Comparison of ENCODE assay signal across 10 cellular contexts in genomic region chr5:141934099-141934844, GRCh38. TPM values are rescaled to one million over a fixed set of nuclear protein-coding genes. Genes with fewer than 3 reads are reported as not detected.
DNase-seq lines count a peak whose midpoint lies in the region; FAIRE-seq and TF ChIP-seq lines count a peak whose summit lies in the region.
"Had no signal": no experiment of that assay in that cellular context is flagged by ENCODE, and none has a peak within 500 bp of the region (broad histone marks: within the 10 kb centered on the region; RNA-seq: fewer than 3 reads in every experiment).

No MANE protein-coding gene starts in this region.

- H2BK120ac ChIP-seq in neuronal stem cell (ENCODE audit: low read depth, low read length) = no peak overlapping the region

- no peak overlapping the region for H4K8ac ChIP-seq in neuronal stem cell (ENCODE audit: low read depth, low read length)

- H2BK5ac ChIP-seq in neuronal stem cell (ENCODE audit: low read length) = no peak overlapping the region

- no peaks in the 10 kb centered on the region for H3K27me3 ChIP-seq in neuronal stem cell (ENCODE audit: control insufficient read depth in 3 of 3, insufficient read depth in 3 of 3, low read depth in 1 of 3, low read length in 3 of 3)
- no peaks in the 10 kb centered on the region for H3K27me3 ChIP-seq in HAP-1 (ENCODE audit: low read depth)

- H3K14ac ChIP-seq in neuronal stem cell (ENCODE audit: low read length) = no peak overlapping the region

- no peak overlapping the region for H2AK5ac ChIP-seq in neuronal stem cell (ENCODE audit: low read depth, low read length)

- no peak for TF ChIP-seq RAD21 in Ishikawa (IDR thresholded peaks at IDR 0.05; ENCODE audit: low read depth)

- H3K79me1 ChIP-seq in neuronal stem cell (ENCODE audit: low read depth, low read length) = no peaks in the 10 kb centered on the region

- H3K27ac ChIP-seq in neuronal stem cell (replicated peaks; ENCODE audit: low read length) = no peak overlapping the region

- H3K4ac ChIP-seq in neuronal stem cell (ENCODE audit: low read length) = no peak overlapping the region

- no peak overlapping the region for H2AFZ ChIP-seq in neuronal stem cell (ENCODE audit: low read length)

- in situ Hi-C loops in HAP-1 (cut with MboI; ENCODE audit: low sequenced_read_pairs) = no loop called here

- peak; percentile 46 for DNase-seq in NCI-H2171 treated with DMSO at 0.1 percent for 48 hours (lab: John Stamatoyannopoulos, UW)
- peak; percentile 56 for DNase-seq in astrocyte of the hippocampus (ENCODE audit: low read depth, low spot score)
- DNase-seq in neuronal stem cell (ENCODE audit: low spot score) = no peak
- no peak for DNase-seq in RCC 7860 (ENCODE audit: low spot score)
- DNase-seq in HAP-1 (ENCODE audit: low spot score in 2 of 2) = no peak
- DNase-seq in midbrain (lab: John Stamatoyannopoulos, UW) = no peak
- no peak for DNase-seq in kidney glomerular epithelial cell (lab: John Stamatoyannopoulos, UW)
- DNase-seq: activated CD4-positive, alpha-beta T cell treated with anti-CD3 and anti-CD28 coated beads, Interleukin-2, amount 50 U/mL, for 1 hour; T-helper 17 cell had no signal

- H3K36me3 ChIP-seq in neuronal stem cell (replicated peaks in 1 of 2; ENCODE audit: control insufficient read depth in 2 of 2, insufficient read depth in 2 of 2, low read length in 2 of 2) (peaks cover 53 to 95% of the 10 kb centered on the region in 2 donors), HAP-1 (replicated peaks) (peaks cover 58% of the 10 kb centered on the region)

- no peak overlapping the region for H2BK15ac ChIP-seq in neuronal stem cell (ENCODE audit: low read length)

- no peak overlapping the region for H3K18ac ChIP-seq in neuronal stem cell (ENCODE audit: low read length)

- no peak for FAIRE-seq in RCC 7860 (lab: Jason Lieb, UNC)

- H4K91ac ChIP-seq in neuronal stem cell (ENCODE audit: low read depth, low read length, poor library complexity) = no peak overlapping the region

- no peak for TF ChIP-seq EP300 in Ishikawa (IDR thresholded peaks at IDR 0.05; ENCODE audit: borderline replicate concordance)

- no peak overlapping the region for H2BK12ac ChIP-seq in neuronal stem cell (ENCODE audit: low read length)

- H3K23ac ChIP-seq in neuronal stem cell (ENCODE audit: low read depth, low read length, poor library complexity) = no peak overlapping the region

- H3K9ac ChIP-seq in neuronal stem cell (ENCODE audit: low read depth, low read length, poor library complexity) = peak overlapping the region; percentile 65

- no peak overlapping the region for H3K4me3 ChIP-seq in neuronal stem cell (ENCODE audit: low read length in 2 of 2)
- H3K4me3 ChIP-seq in HAP-1 = no peak overlapping the region

- H3K4me1 ChIP-seq in neuronal stem cell (ENCODE audit: control insufficient read depth in 2 of 2, insufficient read depth in 1 of 2, low read depth in 1 of 2, low read length in 2 of 2) (no peaks in the 10 kb centered on the region), HAP-1 (no peaks in the 10 kb centered on the region)

- H3K4me2 ChIP-seq in neuronal stem cell (ENCODE audit: insufficient read depth, low read length, poor library complexity, severe bottlenecking) = no peak overlapping the region

- WGBS in neuronal stem cell (ENCODE audit: extremely low coverage in 2 of 2, insufficient read length in 2 of 2, insufficient replicate concordance in 1 of 2), 2 donors = no CpG with 5 or more reads among the region's 11 CpGs

- H3K9me3 ChIP-seq in neuronal stem cell (replicated peaks in 1 of 2; ENCODE audit: control insufficient read depth in 2 of 2, insufficient read depth in 1 of 2, low read depth in 1 of 2, low read length in 2 of 2) = no peaks in the 10 kb centered on the region
- H3K9me3 ChIP-seq in HAP-1 = no peaks in the 10 kb centered on the region

TF ChIP-seq in Ishikawa, 13 proteins besides CTCF, POLR2A, EP300 and RAD21:
- TF ChIP-seq NFIC (IDR thresholded peaks at IDR 0.05) (peak; percentile 71), TCF12 (IDR thresholded peaks at IDR 0.05; ENCODE audit: low read depth) (no peak)

RNA-seq across cellular contexts. Expression of gene DELE1, which starts 10.6 kb away (rescaled TPM):
- 40.3 TPM for polyA plus RNA-seq in neuronal stem cell (2013, experiment 1 of 2)
- polyA plus RNA-seq in neuronal stem cell (2013, experiment 2 of 2) = 38.7 TPM

RNA-seq across cellular contexts. Expression of gene PCDH12, which starts 23.7 kb away (rescaled TPM):
- not detected for polyA plus RNA-seq in neuronal stem cell (2013, experiment 1 of 2)
- polyA plus RNA-seq in neuronal stem cell (2013, experiment 2 of 2) = not detected

RNA-seq across cellular contexts. Expression of gene RNF14, which starts 34.6 kb away (rescaled TPM):
- polyA plus RNA-seq in neuronal stem cell (2013, experiment 1 of 2) = 17.5 TPM
- polyA plus RNA-seq in neuronal stem cell (2013, experiment 2 of 2) = 17.1 TPM

RNA-seq across cellular contexts. Expression of gene PCDH1, which starts 56.1 kb away (rescaled TPM):
- 7.6 TPM for polyA plus RNA-seq in neuronal stem cell (2013, experiment 1 of 2)
- polyA plus RNA-seq in neuronal stem cell (2013, experiment 2 of 2) = 7.7 TPM

Comparison
In these comparisons a context has a peak if more than half of its experiments do, and no peak if none do; other contexts are left out.
1. DNase-seq: peak in NCI-H2171 treated with DMSO at 0.1 percent for 48 hours (single experiment) and astrocyte of the hippocampus (single experiment); none in neuronal stem cell (single experiment), RCC 7860 (single experiment), HAP-1 (0 of 2), midbrain (single experiment) and kidney glomerular epithelial cell (single experiment).